In genomic region chr7:96330193-96330592, GRCh38 we compare ENCODE assay signal across 13 cellular contexts. TPM values are rescaled to one million over a fixed set of nuclear protein-coding genes. Genes with fewer than 3 reads are reported as not detected.
DNase-seq lines count a peak whose midpoint lies in the region; ATAC-seq and TF ChIP-seq lines count a peak whose summit lies in the region.
"Had no signal": no experiment of that assay in that cellular context is flagged by ENCODE, and none has a peak within 500 bp of the region (broad histone marks: within the 10 kb centered on the region; RNA-seq: fewer than 3 reads in every experiment).

No MANE protein-coding gene starts in this region.

- TF ChIP-seq CTCF in RWPE1 (conservative IDR thresholded peaks at IDR 0.05; ENCODE audit: low read depth): no peak
- TF ChIP-seq CTCF in esophagus muscularis mucosa (IDR thresholded peaks at IDR 0.05): no peak
- no peak for TF ChIP-seq CTCF in Peyer's patch (IDR thresholded peaks at IDR 0.05)

- H3K27me3 ChIP-seq in esophagus muscularis mucosa (no peaks in the 10 kb centered on the region), Peyer's patch (no peaks in the 10 kb centered on the region)

- intact Hi-C loops in esophagus muscularis mucosa (cut with DNase I): no loop called here
- intact Hi-C loops in left ventricle myocardium superior (cut with micrococcal nuclease): no loop called here

- POLR2A ChIA-PET in RWPE1 (lab: Yijun Ruan, JAX; ENCODE audit: low non-redundant PET): no interaction called here

- no peak for TF ChIP-seq EP300 in esophagus muscularis mucosa (IDR thresholded peaks at IDR 0.05)

- H3K9me3 ChIP-seq in esophagus muscularis mucosa (peaks cover 0 to 4% (median 0%) of the 10 kb centered on the region in 4 donors), Peyer's patch (no peaks in the 10 kb centered on the region)

- DNase-seq in DMS153 (lab: John Stamatoyannopoulos, UW) (peak; percentile 42), NCI-H1105 treated with DMSO at 0.1 percent for 48 hours (lab: John Stamatoyannopoulos, UW) (peak; percentile 92), RWPE1 (ENCODE audit: low spot score) (peak; percentile 69), esophagus muscularis mucosa (ENCODE audit: extremely low spot score) (peak; percentile 14), left ventricle myocardium superior (no peak), Peyer's patch (no peak), inferior parietal cortex (ENCODE audit: extremely low spot score) (no peak)
- DNase-seq: activated CD4-positive, alpha-beta T cell treated with anti-CD3 and anti-CD28 coated beads for 48 hours; CD8-positive, alpha-beta memory T cell; MM.1S; right cardiac atrium had no signal

- H3K27ac ChIP-seq in RWPE1 (no peak overlapping the region), esophagus muscularis mucosa (replicated peaks in 1 of 4) (no peak overlapping the region), Peyer's patch (no peak overlapping the region)
- H3K27ac ChIP-seq: HL-60 had no signal

- TF ChIP-seq POLR2A in esophagus muscularis mucosa (IDR thresholded peaks at IDR 0.05; ENCODE audit: low read depth) (no peak), Peyer's patch (IDR thresholded peaks at IDR 0.05) (no peak)

- WGBS in esophagus muscularis mucosa: 68% methylated on average over 2 of the region's 2 CpGs

- ATAC-seq in left ventricle myocardium superior (no peak), HG03045 (IDR thresholded peaks at IDR 0.05; ENCODE audit: unreplicated experiment) (no peak)
- ATAC-seq: right cardiac atrium had no signal

- H3K4me1 ChIP-seq in esophagus muscularis mucosa (peaks cover 0 to 3% (median 0%) of the 10 kb centered on the region in 4 donors), Peyer's patch (peaks cover 0 to 13% (median 0%) of the 10 kb centered on the region in 4 donors)

- H3K4me3 ChIP-seq in esophagus muscularis mucosa (no peak overlapping the region), Peyer's patch (no peak overlapping the region)

- CTCF ChIA-PET in RWPE1 (lab: Yijun Ruan, JAX): no interaction called here

- H3K36me3 ChIP-seq in esophagus muscularis mucosa (no peaks in the 10 kb centered on the region), Peyer's patch (no peaks in the 10 kb centered on the region)

RNA-seq across cellular contexts. Expression of gene SLC25A13, which starts 8.3 kb away (rescaled TPM):
- 10 to 100 TPM in 3 of 4 donors, 1 to 10 TPM in 1; 8.6 to 17.4 (median 14.4) TPM for total RNA-seq in esophagus muscularis mucosa
- total RNA-seq in left ventricle myocardium superior: 13.7 TPM
- 10 to 100 TPM; 16.5 to 87.8 (median 60.3) TPM for total RNA-seq in Peyer's patch

Comparison
In these comparisons a context has a peak if more than half of its experiments do, and no peak if none do; other contexts are left out.
1. DNase-seq: peak in DMS153 (single experiment), NCI-H1105 treated with DMSO at 0.1 percent for 48 hours (single experiment), RWPE1 (single experiment) and esophagus muscularis mucosa (single experiment); none in left ventricle myocardium superior (single experiment), Peyer's patch (0 of 3) and inferior parietal cortex (single experiment).